ENCODE assay signal across 8 cellular contexts in the genomic region with DNA sequence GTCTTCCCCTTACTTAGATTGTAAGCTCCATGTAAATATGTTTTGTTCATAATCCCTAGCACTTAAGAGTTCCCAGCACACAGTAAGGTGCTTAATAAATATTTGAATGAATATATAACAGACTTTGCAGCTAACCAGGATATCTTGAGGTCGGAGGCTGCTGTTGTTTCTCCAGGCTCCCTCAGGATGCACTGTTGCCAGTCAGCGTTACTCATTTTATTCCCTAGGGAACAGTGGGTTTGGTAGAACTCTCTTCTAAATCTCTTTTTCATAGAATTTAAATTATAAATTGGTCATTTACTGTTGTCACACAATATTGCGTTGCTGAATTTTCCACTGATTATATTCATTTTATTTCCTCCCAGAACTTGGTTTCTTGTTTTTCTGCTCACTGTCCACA. TPM values are rescaled to one million over a fixed set of nuclear protein-coding genes. Genes with fewer than 3 reads are reported as not detected.
A peak's percentile ranks its signal among the peaks of the same experiment; 100 is the strongest.
DNase-seq lines count a peak whose midpoint lies in the region; ATAC-seq and TF ChIP-seq lines count a peak whose summit lies in the region.

No MANE protein-coding gene starts in this region.

- no peaks in the 10 kb centered on the region for H3K9me3 ChIP-seq in SJSA1 (replicated peaks)

- TF ChIP-seq CTCF in GM12875 (IDR thresholded peaks at IDR 0.05; ENCODE audit: borderline replicate concordance, insufficient read depth, low read depth, low read length) = no peak

- no peak for DNase-seq in SJSA1 (ENCODE audit: low read depth in 1 of 2, low spot score in 2 of 2)
- DNase-seq in fibroblast of gingiva (ENCODE audit: low read depth) = peak; percentile 71
- peak; percentile 76 for DNase-seq in skeletal muscle cell (ENCODE audit: low read depth)
- no peak for DNase-seq in middle frontal gyrus (ENCODE audit: extremely low spot score, low spot score)
- no peak for DNase-seq in NCI-H774 (lab: John Stamatoyannopoulos, UW)

- peaks cover 38% of the 10 kb centered on the region for H3K36me3 ChIP-seq in SJSA1

- H3K4me1 ChIP-seq in SJSA1 (replicated peaks) = peaks cover 16% of the 10 kb centered on the region

- H3K27me3 ChIP-seq in SJSA1 (replicated peaks) = no peaks in the 10 kb centered on the region

- peak overlapping the region; percentile 99 for H3K27ac ChIP-seq in SJSA1

- ATAC-seq in GM18868 (IDR thresholded peaks at IDR 0.05; ENCODE audit: unreplicated experiment) = no peak
- no peak for ATAC-seq in GM18520 (IDR thresholded peaks at IDR 0.05; ENCODE audit: unreplicated experiment)

- H3K4me3 ChIP-seq in GM12875 (ENCODE audit: low read depth, low read length) = peak overlapping the region; percentile 99
- peak overlapping the region; percentile 86 for H3K4me3 ChIP-seq in SJSA1
- H3K4me3 ChIP-seq in skeletal muscle cell (ENCODE audit: low read depth, low read length) = peak overlapping the region; percentile 70

RNA-seq across cellular contexts. Expression of gene CAPRIN1, which starts 1.0 kb away (rescaled TPM):
- total RNA-seq in SJSA1 (2014; rRNA removed; shearing (Covaris generic)) = 126 and 193 TPM in 2 replicates

RNA-seq across cellular contexts. Expression of gene NAT10, which starts 54.9 kb away (rescaled TPM):
- 27.5 and 36.4 TPM in 2 replicates for total RNA-seq in SJSA1 (2014; rRNA removed; shearing (Covaris generic))

Comparison
In these comparisons a context has a peak if more than half of its experiments do, and no peak if none do; other contexts are left out.
1. DNase-seq: peak in fibroblast of gingiva (single experiment) and skeletal muscle cell (single experiment); none in SJSA1 (0 of 2), middle frontal gyrus (single experiment) and NCI-H774 (single experiment).
2. Peak in every context shown above with its lines, with median percentiles within 50 percentile points of each other: H3K4me3 ChIP-seq.